17 cellular contexts compared by ENCODE assay signal in genomic region chr6:155230986-155231385, GRCh38. TPM values are rescaled to one million over a fixed set of nuclear protein-coding genes. Genes with fewer than 3 reads are reported as not detected.
"Had no signal": no experiment of that assay in that cellular context is flagged by ENCODE, and none has a peak within 500 bp of the region (broad histone marks: within the 10 kb centered on the region; RNA-seq: fewer than 3 reads in every experiment).

No MANE protein-coding gene starts in this region.

RNA-seq across cellular contexts. Expression of gene CLDN20, which starts 32.8 kb away (rescaled TPM):
- total RNA-seq: activated B cell treated with CpG ODN at 0.5 μM for 24 hours; activated CD4-positive, alpha-beta memory T cell treated with anti-CD3 and anti-CD28 coated beads for 36 hours; activated CD4-positive, alpha-beta T cell treated with anti-CD3 and anti-CD28 coated beads, Interleukin-2, amount 10 ng/mL, durations not matched to agents 24 days and 14 days; activated CD8-positive, alpha-beta memory T cell treated with anti-CD3 and anti-CD28 coated beads for 36 hours; activated CD8-positive, alpha-beta T cell treated with anti-CD3 and anti-CD28 coated beads for 36 hours; activated naive CD4-positive, alpha-beta T cell treated with anti-CD3 and anti-CD28 coated beads for 36 hours; activated naive CD4-positive, alpha-beta T cell treated with anti-CD3 and anti-CD28 coated beads, Interleukin-2, amount 50 U/mL, for 72 hours; activated naive CD8-positive, alpha-beta T cell treated with anti-CD3 and anti-CD28 coated beads for 36 hours; activated T-cell treated with anti-CD3 and anti-CD28 coated beads, Interleukin-2, amount 50 U/mL, for 4 hours; activated T-cell treated with anti-CD3 and anti-CD28 coated beads, Interleukin-2, amount 50 U/mL, for 72 hours; activated T-helper 1 cell treated with anti-CD3 and anti-CD28 coated beads, Interleukin-12 subunit alpha, Interleukin-12 subunit beta, Interleukin-2, Interleukin-4 antibody, amounts not matched to agents 30 ng/mL and 10 ng/mL and 1 ng/mL, durations not matched to agents 14 hours and 24 hours and 36 hours; activated T-helper 17 cell treated with anti-CD3 and anti-CD28 coated beads, Interleukin-2, amount 50 U/mL, for 72 hours; adrenal gland; ascending aorta; bronchial epithelial cell; cardiac muscle cell; chondrocyte had no signal
